ENCODE assay signal across 19 cellular contexts in genomic region chr2:57528499-57528898, GRCh38.
"Had no signal": no experiment of that assay in that cellular context is flagged by ENCODE, and none has a peak within 500 bp of the region (broad histone marks: within the 10 kb centered on the region; RNA-seq: fewer than 3 reads in every experiment).

No MANE protein-coding gene starts in this region.

- H3K36me3 ChIP-seq: colonic mucosa, esophagus muscularis mucosa, heart right ventricle, left lung, lower lobe of right lung had no signal

- ATAC-seq: effector memory CD8-positive, alpha-beta T cell; foreskin keratinocyte; heart right ventricle; left cardiac atrium; left lung; left ventricle myocardium superior; lower lobe of right lung; mucosa of descending colon had no signal

- H3K4me3 Mint-ChIP-seq: dendritic cell treated with granulocyte-macrophage colony-stimulating factor and Interleukin-4, amounts not matched to agents 40 ng/mL and 50 ng/mL, for 4 days; effector memory CD8-positive, alpha-beta T cell; mesothelial cell of epicardium; naive B cell had no signal

- H3K27ac ChIP-seq: colonic mucosa, esophagus muscularis mucosa, foreskin keratinocyte, heart right ventricle, left lung, lower lobe of right lung had no signal

- H3K36me3 Mint-ChIP-seq: mesothelial cell of epicardium had no signal

- H3K4me1 ChIP-seq: colonic mucosa, esophagus muscularis mucosa, foreskin keratinocyte, heart right ventricle, left lung, lower lobe of right lung had no signal

- H3K9me3 ChIP-seq: colonic mucosa, mucosa of descending colon had no signal

- H3K27me3 ChIP-seq: colonic mucosa, esophagus muscularis mucosa, foreskin keratinocyte, heart right ventricle, left lung had no signal

- H3K4me1 Mint-ChIP-seq: mesothelial cell of epicardium, naive B cell had no signal

- DNase-seq: colonic mucosa; cortex of kidney; effector CD8-positive, alpha-beta T cell; effector memory CD8-positive, alpha-beta T cell; foreskin keratinocyte; glutamatergic neuron; head of caudate nucleus; heart right ventricle; hippocampal formation; left cardiac atrium; left lung; left ventricle myocardium superior; lower lobe of right lung; mesenchymal stem cell; mucosa of descending colon; naive B cell had no signal

- H3K27ac Mint-ChIP-seq: dendritic cell treated with granulocyte-macrophage colony-stimulating factor and Interleukin-4, amounts not matched to agents 40 ng/mL and 50 ng/mL, for 4 days; effector memory CD8-positive, alpha-beta T cell; mesothelial cell of epicardium; naive B cell had no signal

- H3K4me3 ChIP-seq: colonic mucosa, esophagus muscularis mucosa, heart right ventricle, left lung, lower lobe of right lung, mucosa of descending colon had no signal

- H3K27me3 Mint-ChIP-seq: dendritic cell treated with granulocyte-macrophage colony-stimulating factor and Interleukin-4, amounts not matched to agents 40 ng/mL and 50 ng/mL, for 4 days; effector memory CD8-positive, alpha-beta T cell; naive B cell had no signal
